8 cellular contexts compared by ENCODE assay signal in the genomic region with DNA sequence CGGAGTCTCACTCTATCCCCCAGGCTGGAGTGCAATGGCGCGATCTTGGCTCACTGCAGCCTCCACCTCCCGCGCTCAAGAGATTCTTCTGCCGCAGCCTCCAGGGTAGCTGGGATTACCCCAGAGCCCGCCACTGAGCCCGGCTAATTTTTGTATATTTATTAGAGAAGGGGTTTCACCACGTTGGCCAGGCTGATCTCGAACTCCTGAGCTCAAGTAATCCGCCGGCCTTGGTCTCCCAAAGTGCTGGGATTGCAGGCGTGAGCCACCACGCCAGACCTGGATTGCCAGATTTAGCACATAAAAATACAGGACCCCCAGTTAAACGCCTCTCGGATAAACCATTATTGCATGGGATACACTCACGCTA. TPM values are rescaled to one million over a fixed set of nuclear protein-coding genes. Genes with fewer than 3 reads are reported as not detected.
DNase-seq lines count a peak whose midpoint lies in the region; ATAC-seq and TF ChIP-seq lines count a peak whose summit lies in the region.

No MANE protein-coding gene starts in this region.

- ATAC-seq in GM21381 (IDR thresholded peaks at IDR 0.05; ENCODE audit: unreplicated experiment) (no peak), GM21825 (IDR thresholded peaks at IDR 0.05; ENCODE audit: unreplicated experiment) (no peak)

- peaks cover 17% of the 10 kb centered on the region for H3K36me3 ChIP-seq in ES-I3 (ENCODE audit: insufficient read depth, low read length)
- H3K36me3 ChIP-seq in SJSA1: peaks cover 26% of the 10 kb centered on the region
- peaks cover 10 to 28% (median 18%) of the 10 kb centered on the region in 4 donors for H3K36me3 ChIP-seq in esophagus muscularis mucosa
- H3K36me3 ChIP-seq in prostate gland: no peaks in the 10 kb centered on the region

- TF ChIP-seq EP300 in esophagus muscularis mucosa (IDR thresholded peaks at IDR 0.05): no peak

- peak overlapping the region; percentile 85 for H3K4me3 ChIP-seq in SJSA1
- H3K4me3 ChIP-seq in esophagus muscularis mucosa: peak overlapping the region; percentile 74 to 97 (median 90)
- H3K4me3 ChIP-seq in prostate gland: peak overlapping the region in 1 of 2 donors; percentile 98

- no peak for TF ChIP-seq POLR2A in esophagus muscularis mucosa (IDR thresholded peaks at IDR 0.05; ENCODE audit: low read depth)
- TF ChIP-seq POLR2A in prostate gland (IDR thresholded peaks at IDR 0.05): no peak

- H3K9ac ChIP-seq in ES-I3 (ENCODE audit: low read depth, low read length): peak overlapping the region; percentile 90

- whole genome bisulfite sequencing in esophagus muscularis mucosa: 60% methylated on average over 15 of the region's 17 CpGs
- WGBS in prostate gland: 65% methylated on average over 17 of the region's 17 CpGs

- H3K4me1 ChIP-seq in ES-I3 (ENCODE audit: insufficient read depth, low read length): no peaks in the 10 kb centered on the region
- 0 out of 2 replicates have a peak, but pooled peaks cover 3% of the 10 kb centered on the region for H3K4me1 ChIP-seq in SJSA1 (replicated peaks)
- H3K4me1 ChIP-seq in esophagus muscularis mucosa: peaks cover 0 to 23% (median 15%) of the 10 kb centered on the region in 4 donors
- no peaks in the 10 kb centered on the region for H3K4me1 ChIP-seq in prostate gland (replicated peaks)

- H3K9me3 ChIP-seq in ES-I3 (ENCODE audit: control insufficient read depth, insufficient read depth, low read length): no peaks in the 10 kb centered on the region
- no peaks in the 10 kb centered on the region for H3K9me3 ChIP-seq in SJSA1 (replicated peaks)
- H3K9me3 ChIP-seq in esophagus muscularis mucosa: no peaks in the 10 kb centered on the region
- no peaks in the 10 kb centered on the region for H3K9me3 ChIP-seq in prostate gland

- TF ChIP-seq CTCF in esophagus muscularis mucosa (IDR thresholded peaks at IDR 0.05) (no peak), prostate gland (IDR thresholded peaks at IDR 0.05) (no peak)

- intact Hi-C loops in esophagus muscularis mucosa (cut with DNase I): loop anchor here (2.0 to 10.0 kb wide), 3 partner anchors 22 to 312 kb away; partner anchors contain the start of gene CYP51A1
- intact Hi-C loops in prostate gland (cut with DNase I): loop anchor here (2.0 to 5.0 kb wide), 2 partner anchors 312 to 570 kb away; partner anchors contain the start of gene CYP51A1

- DNase-seq in SJSA1 (ENCODE audit: low read depth in 1 of 2, low spot score in 2 of 2) (no peak), esophagus muscularis mucosa (ENCODE audit: extremely low spot score) (no peak), prostate gland (ENCODE audit: low spot score) (no peak), HT-29 (ENCODE audit: low spot score) (no peak)
- no peak for DNase-seq in stimulated activated CD4-positive, alpha-beta T cell treated with anti-CD3 and anti-CD28 coated beads, Interleukin-4, amount 100 ng/mL, for 24 hours

- H3K27ac ChIP-seq in SJSA1: no peak overlapping the region; the same call in 1 of the 2 replicates
- H3K27ac ChIP-seq in esophagus muscularis mucosa (replicated peaks in 1 of 4): peak overlapping the region; percentile 91 to 95 (median 94)
- H3K27ac ChIP-seq in prostate gland: peak overlapping the region; percentile 97

- H3K27me3 ChIP-seq in SJSA1 (replicated peaks): no peaks in the 10 kb centered on the region
- H3K27me3 ChIP-seq in esophagus muscularis mucosa: no peaks in the 10 kb centered on the region
- no peaks in the 10 kb centered on the region for H3K27me3 ChIP-seq in prostate gland (replicated peaks; ENCODE audit: insufficient read depth)

RNA-seq across cellular contexts. Expression of gene GATAD1, which starts 0.4 kb away (rescaled TPM):
- 8.1 and 14.6 TPM in 2 replicates for total RNA-seq in SJSA1 (2014; rRNA removed; shearing (Covaris generic))
- total RNA-seq in esophagus muscularis mucosa: 10 to 100 TPM; 28.2 to 38.6 (median 35.7) TPM
- 10 to 100 TPM; 26.9 to 56.3 TPM for total RNA-seq in prostate gland
- 24.8 and 29.9 TPM in 2 replicates for total RNA-seq in HT-29 (2014; rRNA removed; shearing (Covaris generic))

RNA-seq across cellular contexts. Expression of gene ERVW-1, which starts 30.9 kb away (rescaled TPM):
- not detected in 2 replicates for total RNA-seq in SJSA1 (2014; rRNA removed; shearing (Covaris generic))
- total RNA-seq in esophagus muscularis mucosa (not detected), prostate gland (1 to 10 TPM in 1 of 2 donors, not detected in 1; 1.8 TPM)
- not detected in 2 replicates for total RNA-seq in HT-29 (2014; rRNA removed; shearing (Covaris generic))
